ENCODE assay signal across 28 cellular contexts in the genomic region with DNA sequence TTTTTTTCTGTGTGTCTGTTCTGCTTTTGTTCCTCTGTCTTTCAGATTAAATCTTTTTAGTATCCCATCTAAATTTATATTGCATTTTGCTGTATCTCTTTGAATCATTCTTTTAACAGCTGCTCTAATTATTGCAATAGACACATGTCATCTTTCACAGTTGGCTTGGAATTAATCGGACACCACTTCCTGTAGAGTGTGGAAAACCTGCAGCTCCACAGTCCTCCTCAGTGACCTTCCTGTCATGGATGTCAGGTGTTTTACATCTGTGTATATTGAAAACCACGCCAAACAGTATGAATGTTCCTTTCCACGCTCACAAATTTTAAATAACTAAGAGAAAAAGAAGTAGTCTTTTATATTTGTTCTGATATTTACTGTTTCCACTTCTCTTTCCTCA.
"Had no signal": no experiment of that assay in that cellular context is flagged by ENCODE, and none has a peak within 500 bp of the region (broad histone marks: within the 10 kb centered on the region; RNA-seq: fewer than 3 reads in every experiment).

No MANE protein-coding gene starts in this region.

- H3K27me3 ChIP-seq: adrenal gland, breast epithelium, colonic mucosa, testis, upper lobe of left lung had no signal

- H3K4me1 Mint-ChIP-seq: activated CD4-positive, alpha-beta T cell treated with anti-CD3 and anti-CD28 coated beads for 36 hours; activated T-helper 17 cell treated with anti-CD3 and anti-CD28 coated beads, Interleukin-2, amount 50 U/mL, for 72 hours; central memory CD8-positive, alpha-beta T cell; immature natural killer cell had no signal

- H3K36me3 ChIP-seq: adrenal gland, breast epithelium, colonic mucosa, left lung, spleen, upper lobe of left lung had no signal

- H3K36me3 Mint-ChIP-seq: activated naive CD4-positive, alpha-beta T cell treated with anti-CD3 and anti-CD28 coated beads, Interleukin-2, amount 50 U/mL, for 72 hours; immature natural killer cell; naive thymus-derived CD8-positive, alpha-beta T cell had no signal

- H3K27ac Mint-ChIP-seq: activated B cell treated with CpG ODN at 0.5 μM for 24 hours; activated CD4-positive, alpha-beta T cell treated with anti-CD3 and anti-CD28 coated beads for 36 hours; activated naive CD4-positive, alpha-beta T cell treated with anti-CD3 and anti-CD28 coated beads, Interleukin-2, amount 50 U/mL, for 72 hours; activated T-cell treated with anti-CD3 and anti-CD28 coated beads, Interleukin-2, amount 50 U/mL, for 24 hours; activated T-helper 17 cell treated with anti-CD3 and anti-CD28 coated beads, Interleukin-2, amount 50 U/mL, for 72 hours; effector memory CD8-positive, alpha-beta T cell; immature natural killer cell; progenitor cell of endocrine pancreas had no signal

- H3K4me3 Mint-ChIP-seq: activated B cell treated with CpG ODN at 0.5 μM for 24 hours; activated CD4-positive, alpha-beta T cell treated with anti-CD3 and anti-CD28 coated beads for 36 hours; activated T-cell treated with anti-CD3 and anti-CD28 coated beads, Interleukin-2, amount 50 U/mL, for 24 hours; activated T-helper 17 cell treated with anti-CD3 and anti-CD28 coated beads, Interleukin-2, amount 50 U/mL, for 72 hours; central memory CD8-positive, alpha-beta T cell; effector memory CD8-positive, alpha-beta T cell; immature natural killer cell; naive thymus-derived CD8-positive, alpha-beta T cell had no signal

- H3K9me3 ChIP-seq: adrenal gland, breast epithelium, colonic mucosa, left lung, spleen, testis, upper lobe of left lung had no signal

- H3K27me3 Mint-ChIP-seq: activated B cell treated with CpG ODN at 0.5 μM for 24 hours had no signal

- H3K27ac ChIP-seq: adrenal gland, breast epithelium, colonic mucosa, left lung, spleen, testis, upper lobe of left lung had no signal

- H3K9me3 Mint-ChIP-seq: activated B cell treated with CpG ODN at 0.5 μM for 24 hours; activated naive CD4-positive, alpha-beta T cell treated with anti-CD3 and anti-CD28 coated beads, Interleukin-2, amount 50 U/mL, for 72 hours; activated T-cell treated with anti-CD3 and anti-CD28 coated beads, Interleukin-2, amount 50 U/mL, for 24 hours; activated T-helper 17 cell treated with anti-CD3 and anti-CD28 coated beads, Interleukin-2, amount 50 U/mL, for 72 hours; naive thymus-derived CD8-positive, alpha-beta T cell had no signal

- ATAC-seq: activated CD4-positive, alpha-beta T cell treated with anti-CD3 and anti-CD28 coated beads for 36 hours; activated naive CD4-positive, alpha-beta T cell treated with anti-CD3 and anti-CD28 coated beads, Interleukin-2, amount 50 U/mL, for 72 hours; activated T-helper 17 cell treated with anti-CD3 and anti-CD28 coated beads, Interleukin-2, amount 50 U/mL, for 72 hours; effector memory CD8-positive, alpha-beta T cell; esophagus mucosa; left lung; naive thymus-derived CD8-positive, alpha-beta T cell had no signal

- H3K4me1 ChIP-seq: adrenal gland, breast epithelium, colonic mucosa, testis had no signal

- DNase-seq: activated B cell treated with CpG ODN at 0.5 μM for 24 hours; activated CD4-positive, alpha-beta T cell treated with anti-CD3 and anti-CD28 coated beads for 36 hours; activated CD4-positive, alpha-beta T cell treated with anti-CD3 and anti-CD28 coated beads, Interleukin-2, amount 50 U/mL, for 4 hours; activated CD8-positive, alpha-beta memory T cell treated with anti-CD3 and anti-CD28 coated beads for 24 hours; activated CD8-positive, alpha-beta memory T cell treated with anti-CD3 and anti-CD28 coated beads, Interleukin-2, amount 50 U/mL, for 4 hours; activated T-cell treated with anti-CD3 and anti-CD28 coated beads, Interleukin-2, amount 50 U/mL, for 24 hours; adrenal gland; colonic mucosa; effector memory CD8-positive, alpha-beta T cell; foreskin melanocyte; immature natural killer cell; kidney glomerular epithelial cell; left lung; naive thymus-derived CD8-positive, alpha-beta T cell; spleen; stimulated activated CD4-positive, alpha-beta T cell treated with anti-CD3 and anti-CD28 coated beads, Interleukin-4, amount 100 ng/mL, for 1 hour; stimulated activated naive CD4-positive, alpha-beta T cell; T1000; testis; upper lobe of left lung had no signal

- H3K4me3 ChIP-seq: adrenal gland, breast epithelium, colonic mucosa, dorsolateral prefrontal cortex, left lung, lung, spleen, testis, upper lobe of left lung had no signal
